Comparison of ENCODE assay signal across 10 cellular contexts in the genomic region with DNA sequence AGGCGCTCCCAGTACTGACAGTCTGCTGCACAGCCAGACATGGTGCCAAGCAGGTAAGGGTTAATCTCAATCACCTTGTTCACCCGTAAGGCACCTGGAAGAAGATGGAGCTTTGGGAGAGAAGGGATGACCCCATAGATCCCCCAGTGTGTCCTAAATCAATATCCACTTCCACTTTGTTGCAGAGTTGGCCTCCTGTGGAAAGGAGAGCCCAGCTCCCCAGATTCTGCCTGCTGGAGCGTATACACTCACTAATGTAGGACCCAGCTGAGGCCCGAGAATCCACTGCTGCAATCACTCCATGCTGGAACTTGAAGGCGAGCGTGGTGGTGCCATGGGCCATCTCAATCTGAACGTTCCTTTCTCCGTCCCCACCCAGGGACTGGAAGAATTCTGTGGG. TPM values are rescaled to one million over a fixed set of nuclear protein-coding genes. Genes with fewer than 3 reads are reported as not detected.
DNase-seq lines count a peak whose midpoint lies in the region; ATAC-seq, FAIRE-seq and TF ChIP-seq lines count a peak whose summit lies in the region.
"Had no signal": no experiment of that assay in that cellular context is flagged by ENCODE, and none has a peak within 500 bp of the region (broad histone marks: within the 10 kb centered on the region; RNA-seq: fewer than 3 reads in every experiment).

No MANE protein-coding gene starts in this region.

- TF ChIP-seq CTCF in AG10803 (conservative IDR thresholded peaks at IDR 0.05; ENCODE audit: low read length) (no peak), HFFc6 (IDR thresholded peaks at IDR 0.05) (no peak), brain (conservative IDR thresholded peaks at IDR 0.05) (no peak)

- H3K36me3 Mint-ChIP-seq in HFFc6 (ENCODE audit: low read depth) (peaks cover 23% of the 10 kb centered on the region), brain (no peaks in the 10 kb centered on the region)
- H3K36me3 Mint-ChIP-seq in natural killer cell treated with Interleukin-12 subunit alpha and Interleukin-12 subunit beta and Interleukin-15 and Interleukin-18, amount 100 ng/mL, for 72 hours = peaks cover 59% of the 10 kb centered on the region

- H3K27ac Mint-ChIP-seq in HFFc6 (peak overlapping the region; percentile 98), brain (peak overlapping the region in 3 of 5 experiments; percentile 51 to 95 (median 94))
- peak overlapping the region; percentile 98 to 100 for H3K27ac Mint-ChIP-seq in natural killer cell treated with Interleukin-12 subunit alpha and Interleukin-12 subunit beta and Interleukin-15 and Interleukin-18, amount 100 ng/mL, for 72 hours

- no peak for ATAC-seq in natural killer cell treated with Interleukin-12 subunit alpha and Interleukin-12 subunit beta and Interleukin-15 and Interleukin-18, amount 100 ng/mL, for 72 hours
- ATAC-seq in HG02840 (IDR thresholded peaks at IDR 0.05; ENCODE audit: low FRiP score, unreplicated experiment) (no peak), GM21360 (IDR thresholded peaks at IDR 0.05; ENCODE audit: unreplicated experiment) (no peak)

- H3K4me1 Mint-ChIP-seq in HFFc6 (ENCODE audit: low read depth) = peaks cover 29% of the 10 kb centered on the region
- H3K4me1 Mint-ChIP-seq in brain = peaks cover 16% of the 10 kb centered on the region
- H3K4me1 Mint-ChIP-seq in natural killer cell treated with Interleukin-12 subunit alpha and Interleukin-12 subunit beta and Interleukin-15 and Interleukin-18, amount 100 ng/mL, for 72 hours (ENCODE audit: low read depth in 2 of 2) = peaks cover 66 to 68% of the 10 kb centered on the region in 2 donors

- H3K9me3 Mint-ChIP-seq in HFFc6 = no peaks in the 10 kb centered on the region
- H3K9me3 Mint-ChIP-seq in brain = peaks cover 0 to 4% (median 4%) of the 10 kb centered on the region in 5 experiments
- no peaks in the 10 kb centered on the region for H3K9me3 Mint-ChIP-seq in natural killer cell treated with Interleukin-12 subunit alpha and Interleukin-12 subunit beta and Interleukin-15 and Interleukin-18, amount 100 ng/mL, for 72 hours

- H3K27me3 Mint-ChIP-seq in HFFc6 (ENCODE audit: insufficient read depth) (peaks cover 6% of the 10 kb centered on the region), brain (peaks cover 55% of the 10 kb centered on the region)
- no peaks in the 10 kb centered on the region for H3K27me3 Mint-ChIP-seq in natural killer cell treated with Interleukin-12 subunit alpha and Interleukin-12 subunit beta and Interleukin-15 and Interleukin-18, amount 100 ng/mL, for 72 hours

- H3K4me3 ChIP-seq in AG10803 (ENCODE audit: low read length) = peak overlapping the region; percentile 10; the same call in 1 of the 2 replicates

- DNase-seq in AG10803 (ENCODE audit: low read depth) = no peak
- no peak for DNase-seq in HFFc6
- no peak for DNase-seq in natural killer cell treated with Interleukin-12 subunit alpha and Interleukin-12 subunit beta and Interleukin-15 and Interleukin-18, amount 100 ng/mL, for 72 hours (ENCODE audit: low spot score)
- no peak for DNase-seq in GM19239 (ENCODE audit: insufficient read length, low spot score)
- no peak for DNase-seq in SK-N-DZ (ENCODE audit: low spot score)
- DNase-seq: effector CD8-positive, alpha-beta T cell; NCI-H2171 treated with DMSO at 0.1 percent for 48 hours had no signal

- no peak for FAIRE-seq in GM19239 (lab: Jason Lieb, UNC)

- H3K4me3 Mint-ChIP-seq in HFFc6 (peak overlapping the region; percentile 99), brain (peak overlapping the region; percentile 88 to 97 (median 91))
- H3K4me3 Mint-ChIP-seq in natural killer cell treated with Interleukin-12 subunit alpha and Interleukin-12 subunit beta and Interleukin-15 and Interleukin-18, amount 100 ng/mL, for 72 hours = peak overlapping the region; percentile 95

RNA-seq across cellular contexts. Expression of gene PSMB8, which starts 1.2 kb away (rescaled TPM):
- 10 to 100 TPM; 24.4 to 43.3 (median 39.5) TPM for total RNA-seq in HFFc6 (2021; fragmentation: NEBNext Ultra II Directional; extraction: Animal tissue kit (Norgen Biotek cat#: 25700))
- 39.4 TPM for polyA plus RNA-seq in brain (ENCODE audit: insufficient read depth, low read depth, low replicate concordance)
- 100 to 1,000 TPM; 259 to 356 TPM for total RNA-seq in natural killer cell treated with Interleukin-12 subunit alpha and Interleukin-12 subunit beta and Interleukin-15 and Interleukin-18, amount 100 ng/mL, for 72 hours
- not detected in 2 replicates for polyA plus RNA-seq in SK-N-DZ (2014; cell fraction: cytosol; rRNA removed)
- not detected in 2 replicates for polyA plus RNA-seq in SK-N-DZ (2014; cell fraction: nucleus; rRNA removed)

RNA-seq across cellular contexts. Expression of gene TAP2, which starts 4.2 kb away (rescaled TPM):
- total RNA-seq in HFFc6 (2021; fragmentation: NEBNext Ultra II Directional; extraction: Animal tissue kit (Norgen Biotek cat#: 25700)) = 10 to 100 TPM; 25.3 to 47.5 (median 39.2) TPM
- 10.1 TPM for polyA plus RNA-seq in brain (ENCODE audit: insufficient read depth, low read depth, low replicate concordance)
- total RNA-seq in natural killer cell treated with Interleukin-12 subunit alpha and Interleukin-12 subunit beta and Interleukin-15 and Interleukin-18, amount 100 ng/mL, for 72 hours = 100 to 1,000 TPM; 220 to 252 TPM
- 0.71 and 1.2 TPM in 2 replicates for polyA plus RNA-seq in SK-N-DZ (2014; cell fraction: cytosol; rRNA removed)
- polyA plus RNA-seq in SK-N-DZ (2014; cell fraction: nucleus; rRNA removed) = 0.37 and 1.2 TPM in 2 replicates

RNA-seq across cellular contexts. Expression of gene TAP1, which starts 10.8 kb away (rescaled TPM):
- 10 to 100 TPM; 29.9 to 42.6 (median 37.8) TPM for total RNA-seq in HFFc6 (2021; fragmentation: NEBNext Ultra II Directional; extraction: Animal tissue kit (Norgen Biotek cat#: 25700))
- 17.8 TPM for polyA plus RNA-seq in brain (ENCODE audit: insufficient read depth, low read depth, low replicate concordance)
- total RNA-seq in natural killer cell treated with Interleukin-12 subunit alpha and Interleukin-12 subunit beta and Interleukin-15 and Interleukin-18, amount 100 ng/mL, for 72 hours = 100 to 1,000 TPM; 512 to 588 TPM
- not detected in 2 replicates for polyA plus RNA-seq in SK-N-DZ (2014; cell fraction: cytosol; rRNA removed)
- polyA plus RNA-seq in SK-N-DZ (2014; cell fraction: nucleus; rRNA removed) = not detected in 2 replicates

RNA-seq across cellular contexts. Expression of gene PSMB9, which starts 11.3 kb away (rescaled TPM):
- total RNA-seq in HFFc6 (2021; fragmentation: NEBNext Ultra II Directional; extraction: Animal tissue kit (Norgen Biotek cat#: 25700)) = 10 to 100 TPM in 4 of 6 experiments, 1 to 10 TPM in 2; 4.9 to 23.9 (median 20.9) TPM
- 16.7 TPM for polyA plus RNA-seq in brain (ENCODE audit: insufficient read depth, low read depth, low replicate concordance)
- total RNA-seq in natural killer cell treated with Interleukin-12 subunit alpha and Interleukin-12 subunit beta and Interleukin-15 and Interleukin-18, amount 100 ng/mL, for 72 hours = 100 to 1,000 TPM; 212 to 401 TPM
- polyA plus RNA-seq in SK-N-DZ (2014; cell fraction: cytosol; rRNA removed) = not detected in 2 replicates
- not detected in 2 replicates for polyA plus RNA-seq in SK-N-DZ (2014; cell fraction: nucleus; rRNA removed)

RNA-seq across cellular contexts. Expression of gene HLA-DOB, which starts 25.9 kb away (rescaled TPM):
- total RNA-seq in HFFc6 (2021; fragmentation: NEBNext Ultra II Directional; extraction: Animal tissue kit (Norgen Biotek cat#: 25700)) = under 1 TPM in 2 of 6 experiments, not detected in 4; 0.14 to 0.28 TPM
- not detected for polyA plus RNA-seq in brain (ENCODE audit: insufficient read depth, low read depth, low replicate concordance)
- total RNA-seq in natural killer cell treated with Interleukin-12 subunit alpha and Interleukin-12 subunit beta and Interleukin-15 and Interleukin-18, amount 100 ng/mL, for 72 hours = 10 to 100 TPM in 1 of 2 donors, 1 to 10 TPM in 1; 3.3 to 13.9 TPM
- polyA plus RNA-seq in SK-N-DZ (2014; cell fraction: cytosol; rRNA removed) = 0.21 TPM in 1 of 2 replicates, not detected in the other
- not detected in 2 replicates for polyA plus RNA-seq in SK-N-DZ (2014; cell fraction: nucleus; rRNA removed)

Comparison
In these comparisons a context has a peak if more than half of its experiments do, and no peak if none do; other contexts are left out.
1. RNA of gene PSMB8, which starts 1.2 kb away (total RNA-seq): 259 to 356 TPM in natural killer cell treated with Interleukin-12 subunit alpha and Interleukin-12 subunit beta and Interleukin-15 and Interleukin-18, amount 100 ng/mL, for 72 hours; 24.4 to 43.3 TPM in HFFc6; every median in the first group is over 4 times any median in the second.
2. RNA of gene TAP2, which starts 4.2 kb away (total RNA-seq): 220 to 252 TPM in natural killer cell treated with Interleukin-12 subunit alpha and Interleukin-12 subunit beta and Interleukin-15 and Interleukin-18, amount 100 ng/mL, for 72 hours; 25.3 to 47.5 TPM in HFFc6; every median in the first group is over 4 times any median in the second.
3. RNA of gene TAP1, which starts 10.8 kb away (total RNA-seq): 512 to 588 TPM in natural killer cell treated with Interleukin-12 subunit alpha and Interleukin-12 subunit beta and Interleukin-15 and Interleukin-18, amount 100 ng/mL, for 72 hours; 29.9 to 42.6 TPM in HFFc6; every median in the first group is over 10 times any median in the second.
4. Peak in every context shown above with its lines, with median percentiles within 50 percentile points of each other: H3K27ac Mint-ChIP-seq and H3K4me3 Mint-ChIP-seq.